In genomic region chr9:32518276-32518675, GRCh38 we compare ENCODE assay signal across 18 cellular contexts. TPM values are rescaled to one million over a fixed set of nuclear protein-coding genes. Genes with fewer than 3 reads are reported as not detected.
DNase-seq lines count a peak whose midpoint lies in the region; ATAC-seq, FAIRE-seq and TF ChIP-seq lines count a peak whose summit lies in the region.
"Had no signal": no experiment of that assay in that cellular context is flagged by ENCODE, and none has a peak within 500 bp of the region (broad histone marks: within the 10 kb centered on the region; RNA-seq: fewer than 3 reads in every experiment).

No MANE protein-coding gene starts in this region.

- H3K9ac ChIP-seq in HepG2 (ENCODE audit: insufficient read depth, low read depth, low read length) (no peak overlapping the region), astrocyte (ENCODE audit: low read length) (no peak overlapping the region), mesendoderm (ENCODE audit: low read length) (no peak overlapping the region)
- H3K9ac ChIP-seq: BLaER1, KMS-11 had no signal

- no peak overlapping the region for H3K27ac Mint-ChIP-seq in astrocyte (ENCODE audit: unreplicated experiment)

- in situ Hi-C loops in HepG2 (cut with HindIII; ENCODE audit: extremely low pct_ligation_motif_present, low pct_unique_long_range_greater_than_20kb), result no loop called here

- ATAC-seq in HepG2 (no peak), right lobe of liver (no peak), GM19023 (IDR thresholded peaks at IDR 0.05; ENCODE audit: unreplicated experiment) (no peak), GM21576 (IDR thresholded peaks at IDR 0.05; ENCODE audit: unreplicated experiment) (no peak)
- ATAC-seq: GM12878, HCT116 had no signal

- H4K5ac ChIP-seq in mesendoderm (ENCODE audit: low read length), result no peak overlapping the region

- no peak overlapping the region for H3K56ac ChIP-seq in mesendoderm (ENCODE audit: low read length)

- H2AFZ ChIP-seq in HepG2 (ENCODE audit: low read length), result no peak overlapping the region
- no peak overlapping the region for H2AFZ ChIP-seq in astrocyte (ENCODE audit: low read depth, low read length)

- no peak overlapping the region for H2BK120ac ChIP-seq in mesendoderm (ENCODE audit: low read depth, low read length)

- no peak overlapping the region for H2BK5ac ChIP-seq in mesendoderm (ENCODE audit: low read length)

- H3K27me3 ChIP-seq in HepG2 (ENCODE audit: control insufficient read depth in 1 of 2, insufficient read depth in 2 of 2, low read length in 2 of 2) (no peaks in the 10 kb centered on the region), right lobe of liver (no peaks in the 10 kb centered on the region), astrocyte (ENCODE audit: insufficient read depth, low read length) (no peaks in the 10 kb centered on the region), mesendoderm (ENCODE audit: insufficient read depth, low read length, poor library complexity) (no peaks in the 10 kb centered on the region), prostate gland (replicated peaks; ENCODE audit: insufficient read depth) (no peaks in the 10 kb centered on the region)
- H3K27me3 ChIP-seq: BLaER1 had no signal

- TF ChIP-seq RAD21 in HepG2 (CRISPR knock-in tag; IDR thresholded peaks at IDR 0.05), result no peak

- H3K79me1 ChIP-seq in mesendoderm (ENCODE audit: low read length), result peaks cover 4% of the 10 kb centered on the region

- WGBS in HepG2 (ENCODE audit: low lambda C conversion rate), result 98% methylated on average over 1 of the region's 1 CpG
- WGBS in right lobe of liver (ENCODE audit: insufficient coverage, low coverage, low lambda C conversion rate, missing lambda C conversion rate), result 93% methylated on average over 1 of the region's 1 CpG
- no CpG with 5 or more reads among the region's 1 CpG for WGBS in mesendoderm (ENCODE audit: extremely low coverage, insufficient coverage, low lambda C conversion rate)
- WGBS in prostate gland, result 93% methylated on average over 1 of the region's 1 CpG

- no peak for DNase-seq in HepG2 (ENCODE audit: low spot score)
- no peak for DNase-seq in right lobe of liver
- DNase-seq in astrocyte (ENCODE audit: low read depth), result no peak
- DNase-seq in mesendoderm, result peak; percentile 42
- no peak for DNase-seq in prostate gland (ENCODE audit: low spot score)
- DNase-seq: Calu3; CD4-positive, alpha-beta memory T cell; DMS79 treated with DMSO at 0.1 percent for 48 hours; GOT3; H7 had no signal

- peak overlapping the region; percentile 84 for H3K4me3 Mint-ChIP-seq in astrocyte (ENCODE audit: unreplicated experiment)
- H3K4me3 Mint-ChIP-seq: CD14-positive monocyte; CD4-positive, alpha-beta memory T cell had no signal

- intact Hi-C loops in HepG2 (cut with micrococcal nuclease; ENCODE audit: unreplicated experiment) (no loop called here), right lobe of liver (cut with DNase I) (no loop called here), prostate gland (cut with DNase I) (no loop called here)

- H3K4me3 ChIP-seq in HepG2 (replicated peaks in 1 of 3; ENCODE audit: insufficient read depth in 1 of 3, low read depth in 2 of 3, low read length in 3 of 3) (no peak overlapping the region), right lobe of liver (no peak overlapping the region), astrocyte (ENCODE audit: insufficient read depth, low read depth, low read length) (no peak overlapping the region), mesendoderm (ENCODE audit: low read length) (no peak overlapping the region), prostate gland (no peak overlapping the region)
- H3K4me3 ChIP-seq: BLaER1, GM12878 had no signal

- peaks cover 38% of the 10 kb centered on the region for H3K36me3 Mint-ChIP-seq in astrocyte (ENCODE audit: low read depth, unreplicated experiment)

- no TSS peak for BruUV-seq in HepG2 (replicated peaks; lab: Mats Ljungman, UMichigan)

- TF ChIP-seq POLR2A in HepG2 (IDR thresholded peaks at IDR 0.05; ENCODE audit: insufficient read depth in 1 of 2, low read depth in 2 of 2, low read length in 2 of 2) (no peak), right lobe of liver (IDR thresholded peaks at IDR 0.05) (no peak), prostate gland (IDR thresholded peaks at IDR 0.05) (no peak)

- H3K9me3 ChIP-seq in HepG2 (ENCODE audit: low read length) (peaks cover 18% of the 10 kb centered on the region), right lobe of liver (no peaks in the 10 kb centered on the region), astrocyte (ENCODE audit: insufficient read depth, low read depth, low read length) (no peaks in the 10 kb centered on the region), prostate gland (no peaks in the 10 kb centered on the region)

- no peaks in the 10 kb centered on the region for H3K27me3 Mint-ChIP-seq in astrocyte (ENCODE audit: low read depth, unreplicated experiment)
- H3K27me3 Mint-ChIP-seq: CD4-positive, alpha-beta memory T cell had no signal

- no peak for FAIRE-seq in HepG2 (lab: Jason Lieb, UNC)
- no peak for FAIRE-seq in astrocyte (lab: Jason Lieb, UNC)
- FAIRE-seq: GM12878 had no signal

- H3K4me2 ChIP-seq in HepG2 (ENCODE audit: low read depth, low read length) (no peak overlapping the region), astrocyte (ENCODE audit: low read length) (no peak overlapping the region), mesendoderm (ENCODE audit: low read length) (no peak overlapping the region)
- H3K4me2 ChIP-seq: BLaER1, KMS-11 had no signal

- H3K79me2 ChIP-seq in HepG2 (ENCODE audit: insufficient read depth, low read length), result peaks cover 4% of the 10 kb centered on the region
- H3K79me2 ChIP-seq in astrocyte (ENCODE audit: insufficient read depth, low read length), result peaks cover 16% of the 10 kb centered on the region
- peaks cover 3% of the 10 kb centered on the region for H3K79me2 ChIP-seq in mesendoderm (ENCODE audit: control insufficient read depth, insufficient read depth, low read length)

- H4K20me1 ChIP-seq in HepG2 (ENCODE audit: insufficient read depth, low read length) (no peaks in the 10 kb centered on the region), astrocyte (ENCODE audit: insufficient read depth, low read length) (peaks cover 4% of the 10 kb centered on the region)
- H4K20me1 ChIP-seq: BLaER1 had no signal

- 0 out of 5 replicates have a peak, but pooled peaks cover 0 to 4% of the 10 kb centered on the region in 2 experiments for H3K36me3 ChIP-seq in HepG2 (replicated peaks in 1 of 2; ENCODE audit: control insufficient read depth in 1 of 2, insufficient read depth in 2 of 2, low read length in 2 of 2)
- H3K36me3 ChIP-seq in right lobe of liver, result no peaks in the 10 kb centered on the region
- H3K36me3 ChIP-seq in astrocyte (ENCODE audit: insufficient read depth, low read length), result no peaks in the 10 kb centered on the region
- H3K36me3 ChIP-seq in mesendoderm (ENCODE audit: control insufficient read depth, insufficient read depth, low read length), result no peaks in the 10 kb centered on the region
- no peaks in the 10 kb centered on the region for H3K36me3 ChIP-seq in prostate gland

- no peak overlapping the region for H2AK5ac ChIP-seq in mesendoderm (ENCODE audit: low read length)

- H4K8ac ChIP-seq in mesendoderm (ENCODE audit: low read depth, low read length), result no peak overlapping the region

- TF ChIP-seq CTCF in HepG2 (CRISPR knock-in tag; IDR thresholded peaks at IDR 0.05), result no peak
- no peak for TF ChIP-seq CTCF in right lobe of liver (IDR thresholded peaks at IDR 0.05)
- TF ChIP-seq CTCF in astrocyte (IDR thresholded peaks at IDR 0.05; ENCODE audit: insufficient read depth, low read depth, low read length), result no peak
- TF ChIP-seq CTCF in prostate gland (IDR thresholded peaks at IDR 0.05), result no peak

- no peak overlapping the region for H3K27ac ChIP-seq in HepG2 (ENCODE audit: extremely low read length, insufficient read depth, low read length)
- no peak overlapping the region for H3K27ac ChIP-seq in right lobe of liver
- H3K27ac ChIP-seq in astrocyte (ENCODE audit: low read depth, low read length), result no peak overlapping the region
- no peak overlapping the region for H3K27ac ChIP-seq in mesendoderm (ENCODE audit: low read depth, low read length)
- no peak overlapping the region for H3K27ac ChIP-seq in prostate gland
- H3K27ac ChIP-seq: 22Rv1, BLaER1, KMS-11 had no signal

- H3K23ac ChIP-seq in mesendoderm (ENCODE audit: low read length), result no peak overlapping the region

- H3K4me1 ChIP-seq in HepG2 (ENCODE audit: insufficient read depth, low read length) (peaks cover 9% of the 10 kb centered on the region), right lobe of liver (peaks cover 0 to 1% (median 0%) of the 10 kb centered on the region in 4 donors), astrocyte (ENCODE audit: insufficient read depth, low read length) (no peaks in the 10 kb centered on the region), mesendoderm (ENCODE audit: control insufficient read depth, low read depth, low read length) (no peaks in the 10 kb centered on the region), prostate gland (replicated peaks) (no peaks in the 10 kb centered on the region)

- peaks cover 31% of the 10 kb centered on the region for H3K4me1 Mint-ChIP-seq in astrocyte (ENCODE audit: low read depth, unreplicated experiment)

- H3K18ac ChIP-seq in mesendoderm (ENCODE audit: low read length), result no peak overlapping the region

- TF ChIP-seq EP300 in HepG2 (IDR thresholded peaks at IDR 0.05; ENCODE audit: low read depth in 2 of 2, low read length in 2 of 2), result no peak
- no peak for TF ChIP-seq EP300 in HepG2 (CRISPR knock-in tag; IDR thresholded peaks at IDR 0.05; ENCODE audit: borderline replicate concordance)

- CTCF ChIA-PET in HepG2 (lab: Yijun Ruan, JAX; ENCODE audit: low intra/inter-chr PET ratio, low total read pairs), result no interaction called here

- H3K9me3 Mint-ChIP-seq in astrocyte (ENCODE audit: unreplicated experiment), result peaks cover 2% of the 10 kb centered on the region

- POLR2A ChIA-PET in HepG2 (lab: Yijun Ruan, JAX), result no interaction called here

- H2BK15ac ChIP-seq in mesendoderm (replicated peaks; ENCODE audit: low read depth), result no peak overlapping the region

- no peak overlapping the region for H3K4ac ChIP-seq in mesendoderm (ENCODE audit: low read depth, low read length)

RNA-seq across cellular contexts. Expression of gene RIGI, which starts 7.7 kb away (rescaled TPM):
- total RNA-seq in HepG2 (2016; rRNA removed; fragmentation: Illumina TruSeq; extraction: Trizol) (8.2 and 12.2 TPM in 2 replicates), right lobe of liver (1 to 10 TPM; 2.7 to 6.1 (median 4.8) TPM), astrocyte (164 and 187 TPM in 2 replicates), prostate gland (1 to 10 TPM; 8.2 to 9.5 TPM)
- total RNA-seq in HepG2 (2016; cell fraction: cytosol; rRNA removed; fragmentation: Illumina TruSeq; extraction: Trizol; ENCODE audit: low read depth), result 0.91 and 1.3 TPM in 2 replicates
- 8.1 and 11.7 TPM in 2 replicates for total RNA-seq in HepG2 (2016; cell fraction: insoluble cytoplasmic fraction; rRNA removed; fragmentation: Illumina TruSeq; extraction: Trizol)
- total RNA-seq in HepG2 (2016; cell fraction: membrane; rRNA removed; fragmentation: Illumina TruSeq; extraction: Trizol), result 2.6 and 3.2 TPM in 2 replicates
- 8.1 and 8.4 TPM in 2 replicates for total RNA-seq in HepG2 (2016; cell fraction: nucleus; rRNA removed; fragmentation: Illumina TruSeq; extraction: Trizol)
- 2.4 and 3.0 TPM in 2 replicates for polyA plus RNA-seq in HepG2 (2011; rRNA removed)
- polyA plus RNA-seq in HepG2 (2011; cell fraction: cytosol; rRNA removed), result 1.1 and 1.9 TPM in 2 replicates
- 2.3 and 3.2 TPM in 2 replicates for polyA plus RNA-seq in HepG2 (2011; cell fraction: nucleus; rRNA removed)
- polyA plus RNA-seq in HepG2 (2012), result 3.1 and 3.3 TPM in 2 replicates
- polyA plus RNA-seq in HepG2 (2016; cell fraction: cytosol; fragmentation: Illumina TruSeq; extraction: Trizol; ENCODE audit: low read depth), result 0.42 and 0.43 TPM in 2 replicates
- 5.9 and 6.7 TPM in 2 replicates for polyA plus RNA-seq in HepG2 (2016; cell fraction: insoluble cytoplasmic fraction; fragmentation: Illumina TruSeq; extraction: Trizol; ENCODE audit: low read depth)
- 0.74 and 0.97 TPM in 2 replicates for polyA plus RNA-seq in HepG2 (2016; cell fraction: membrane; fragmentation: Illumina TruSeq; extraction: Trizol; ENCODE audit: low read depth)
- 5.9 and 6.0 TPM in 2 replicates for polyA plus RNA-seq in HepG2 (2016; cell fraction: nucleus; fragmentation: Illumina TruSeq; extraction: Trizol; ENCODE audit: insufficient read depth, low read depth)
- 0.75 and 1.6 TPM in 2 replicates for polyA minus RNA-seq in HepG2 (2011; rRNA and poly(A)+ RNA removed; ENCODE audit: low replicate concordance)
- 1.9 and 2.4 TPM in 2 replicates for polyA minus RNA-seq in HepG2 (2011; cell fraction: cytosol; rRNA and poly(A)+ RNA removed)
- 8.5 and 11.7 TPM in 2 replicates for polyA minus RNA-seq in HepG2 (2011; cell fraction: nucleus; rRNA and poly(A)+ RNA removed)
- polyA plus RNA-seq in mesendoderm (2013, experiment 1 of 2), result 4.8 TPM
- polyA plus RNA-seq in mesendoderm (2013, experiment 2 of 2), result 4.4 TPM

RNA-seq across cellular contexts. Expression of gene SMIM27, which starts 33.9 kb away (rescaled TPM):
- total RNA-seq in HepG2 (2016; rRNA removed; fragmentation: Illumina TruSeq; extraction: Trizol) (13.3 and 17.9 TPM in 2 replicates), right lobe of liver (1 to 10 TPM in 5 of 6 experiments, under 1 TPM in 1; 0.49 to 7.4 (median 2.9) TPM), astrocyte (9.4 and 15.0 TPM in 2 replicates), prostate gland (1 to 10 TPM; 6.4 to 8.3 TPM)
- total RNA-seq in HepG2 (2016; cell fraction: cytosol; rRNA removed; fragmentation: Illumina TruSeq; extraction: Trizol; ENCODE audit: low read depth), result 75.6 and 99.3 TPM in 2 replicates
- total RNA-seq in HepG2 (2016; cell fraction: insoluble cytoplasmic fraction; rRNA removed; fragmentation: Illumina TruSeq; extraction: Trizol), result 15.4 and 19.6 TPM in 2 replicates
- total RNA-seq in HepG2 (2016; cell fraction: membrane; rRNA removed; fragmentation: Illumina TruSeq; extraction: Trizol), result 37.2 and 52.4 TPM in 2 replicates
- 8.6 and 10.5 TPM in 2 replicates for total RNA-seq in HepG2 (2016; cell fraction: nucleus; rRNA removed; fragmentation: Illumina TruSeq; extraction: Trizol)
- 19.0 and 22.5 TPM in 2 replicates for polyA plus RNA-seq in HepG2 (2011; rRNA removed)
- 3.6 and 3.7 TPM in 2 replicates for polyA plus RNA-seq in HepG2 (2011; cell fraction: cytosol; rRNA removed)
- 2.2 and 2.6 TPM in 2 replicates for polyA plus RNA-seq in HepG2 (2011; cell fraction: nucleus; rRNA removed)
- polyA plus RNA-seq in HepG2 (2012), result 23.4 and 24.0 TPM in 2 replicates
- 83.9 and 98.8 TPM in 2 replicates for polyA plus RNA-seq in HepG2 (2016; cell fraction: cytosol; fragmentation: Illumina TruSeq; extraction: Trizol; ENCODE audit: low read depth)
- 14.9 and 15.5 TPM in 2 replicates for polyA plus RNA-seq in HepG2 (2016; cell fraction: insoluble cytoplasmic fraction; fragmentation: Illumina TruSeq; extraction: Trizol; ENCODE audit: low read depth)
- 31.9 and 41.5 TPM in 2 replicates for polyA plus RNA-seq in HepG2 (2016; cell fraction: membrane; fragmentation: Illumina TruSeq; extraction: Trizol; ENCODE audit: low read depth)
- 11.4 and 12.7 TPM in 2 replicates for polyA plus RNA-seq in HepG2 (2016; cell fraction: nucleus; fragmentation: Illumina TruSeq; extraction: Trizol; ENCODE audit: insufficient read depth, low read depth)
- polyA minus RNA-seq in HepG2 (2011; rRNA and poly(A)+ RNA removed; ENCODE audit: low replicate concordance), result 5.2 and 6.4 TPM in 2 replicates
- 3.5 TPM in 1 of 2 replicates, not detected in the other for polyA minus RNA-seq in HepG2 (2011; cell fraction: cytosol; rRNA and poly(A)+ RNA removed)
- 4.6 and 4.9 TPM in 2 replicates for polyA minus RNA-seq in HepG2 (2011; cell fraction: nucleus; rRNA and poly(A)+ RNA removed)
- 25.4 TPM for polyA plus RNA-seq in mesendoderm (2013, experiment 1 of 2)
- polyA plus RNA-seq in mesendoderm (2013, experiment 2 of 2), result 24.7 TPM

RNA-seq across cellular contexts. Expression of gene TOPORS, which starts 34.1 kb away (rescaled TPM):
- 19.6 and 28.8 TPM in 2 replicates for total RNA-seq in HepG2 (2016; rRNA removed; fragmentation: Illumina TruSeq; extraction: Trizol)
- total RNA-seq in HepG2 (2016; cell fraction: cytosol; rRNA removed; fragmentation: Illumina TruSeq; extraction: Trizol; ENCODE audit: low read depth), result 1.3 and 1.6 TPM in 2 replicates
- 19.8 and 28.1 TPM in 2 replicates for total RNA-seq in HepG2 (2016; cell fraction: insoluble cytoplasmic fraction; rRNA removed; fragmentation: Illumina TruSeq; extraction: Trizol)
- 6.3 and 8.0 TPM in 2 replicates for total RNA-seq in HepG2 (2016; cell fraction: membrane; rRNA removed; fragmentation: Illumina TruSeq; extraction: Trizol)
- 22.5 and 24.6 TPM in 2 replicates for total RNA-seq in HepG2 (2016; cell fraction: nucleus; rRNA removed; fragmentation: Illumina TruSeq; extraction: Trizol)
- polyA plus RNA-seq in HepG2 (2011; rRNA removed), result 6.1 and 6.8 TPM in 2 replicates
- 3.0 and 5.4 TPM in 2 replicates for polyA plus RNA-seq in HepG2 (2011; cell fraction: cytosol; rRNA removed)
- 5.5 and 6.1 TPM in 2 replicates for polyA plus RNA-seq in HepG2 (2011; cell fraction: nucleus; rRNA removed)
- polyA plus RNA-seq in HepG2 (2012), result 8.8 and 9.9 TPM in 2 replicates
- 0.35 and 0.49 TPM in 2 replicates for polyA plus RNA-seq in HepG2 (2016; cell fraction: cytosol; fragmentation: Illumina TruSeq; extraction: Trizol; ENCODE audit: low read depth)
- polyA plus RNA-seq in HepG2 (2016; cell fraction: insoluble cytoplasmic fraction; fragmentation: Illumina TruSeq; extraction: Trizol; ENCODE audit: low read depth), result 15.9 and 16.9 TPM in 2 replicates
- 1.6 and 1.9 TPM in 2 replicates for polyA plus RNA-seq in HepG2 (2016; cell fraction: membrane; fragmentation: Illumina TruSeq; extraction: Trizol; ENCODE audit: low read depth)
- 12.4 and 13.5 TPM in 2 replicates for polyA plus RNA-seq in HepG2 (2016; cell fraction: nucleus; fragmentation: Illumina TruSeq; extraction: Trizol; ENCODE audit: insufficient read depth, low read depth)
- polyA minus RNA-seq in HepG2 (2011; rRNA and poly(A)+ RNA removed; ENCODE audit: low replicate concordance), result 9.1 and 14.1 TPM in 2 replicates
- polyA minus RNA-seq in HepG2 (2011; cell fraction: cytosol; rRNA and poly(A)+ RNA removed), result 8.8 and 9.0 TPM in 2 replicates
- 42.9 and 51.2 TPM in 2 replicates for polyA minus RNA-seq in HepG2 (2011; cell fraction: nucleus; rRNA and poly(A)+ RNA removed)
- 1 to 10 TPM; 6.0 to 9.6 (median 7.9) TPM for total RNA-seq in right lobe of liver
- 19.7 and 20.4 TPM in 2 replicates for total RNA-seq in astrocyte
- 35.6 TPM for polyA plus RNA-seq in mesendoderm (2013, experiment 1 of 2)
- polyA plus RNA-seq in mesendoderm (2013, experiment 2 of 2), result 35.5 TPM
- total RNA-seq in prostate gland, result 10 to 100 TPM; 18.2 to 27.2 TPM

RNA-seq across cellular contexts. Expression of gene NDUFB6, which starts 54.7 kb away (rescaled TPM):
- 81.9 and 106 TPM in 2 replicates for total RNA-seq in HepG2 (2016; rRNA removed; fragmentation: Illumina TruSeq; extraction: Trizol)
- total RNA-seq in HepG2 (2016; cell fraction: cytosol; rRNA removed; fragmentation: Illumina TruSeq; extraction: Trizol; ENCODE audit: low read depth), result 16.0 and 16.3 TPM in 2 replicates
- total RNA-seq in HepG2 (2016; cell fraction: insoluble cytoplasmic fraction; rRNA removed; fragmentation: Illumina TruSeq; extraction: Trizol), result 86.2 and 119 TPM in 2 replicates
- total RNA-seq in HepG2 (2016; cell fraction: membrane; rRNA removed; fragmentation: Illumina TruSeq; extraction: Trizol), result 18.5 and 19.3 TPM in 2 replicates
- 35.9 and 39.7 TPM in 2 replicates for total RNA-seq in HepG2 (2016; cell fraction: nucleus; rRNA removed; fragmentation: Illumina TruSeq; extraction: Trizol)
- 21.5 and 31.2 TPM in 2 replicates for polyA plus RNA-seq in HepG2 (2011; rRNA removed)
- 28.6 and 29.6 TPM in 2 replicates for polyA plus RNA-seq in HepG2 (2011; cell fraction: cytosol; rRNA removed)
- 5.5 and 6.9 TPM in 2 replicates for polyA plus RNA-seq in HepG2 (2011; cell fraction: nucleus; rRNA removed)
- polyA plus RNA-seq in HepG2 (2012), result 27.7 and 34.6 TPM in 2 replicates
- polyA plus RNA-seq in HepG2 (2016; cell fraction: cytosol; fragmentation: Illumina TruSeq; extraction: Trizol; ENCODE audit: low read depth), result 18.1 and 20.1 TPM in 2 replicates
- 93.0 and 110 TPM in 2 replicates for polyA plus RNA-seq in HepG2 (2016; cell fraction: insoluble cytoplasmic fraction; fragmentation: Illumina TruSeq; extraction: Trizol; ENCODE audit: low read depth)
- polyA plus RNA-seq in HepG2 (2016; cell fraction: membrane; fragmentation: Illumina TruSeq; extraction: Trizol; ENCODE audit: low read depth), result 18.7 and 19.9 TPM in 2 replicates
- 55.5 and 57.6 TPM in 2 replicates for polyA plus RNA-seq in HepG2 (2016; cell fraction: nucleus; fragmentation: Illumina TruSeq; extraction: Trizol; ENCODE audit: insufficient read depth, low read depth)
- 16.1 and 20.8 TPM in 2 replicates for polyA minus RNA-seq in HepG2 (2011; rRNA and poly(A)+ RNA removed; ENCODE audit: low replicate concordance)
- 13.8 and 18.9 TPM in 2 replicates for polyA minus RNA-seq in HepG2 (2011; cell fraction: cytosol; rRNA and poly(A)+ RNA removed)
- 9.1 and 13.1 TPM in 2 replicates for polyA minus RNA-seq in HepG2 (2011; cell fraction: nucleus; rRNA and poly(A)+ RNA removed)
- 10 to 100 TPM; 28.9 to 39.9 (median 36.2) TPM for total RNA-seq in right lobe of liver
- 56.1 and 56.7 TPM in 2 replicates for total RNA-seq in astrocyte
- polyA plus RNA-seq in mesendoderm (2013, experiment 1 of 2), result 95.9 TPM
- 91.7 TPM for polyA plus RNA-seq in mesendoderm (2013, experiment 2 of 2)
- total RNA-seq in prostate gland, result 10 to 100 TPM; 43.0 to 56.4 TPM

Comparison
In these comparisons a context has a peak if more than half of its experiments do, and no peak if none do; other contexts are left out.
1. RNA of gene RIGI, which starts 7.7 kb away (total RNA-seq): 164 to 187 TPM in astrocyte; 8.2 to 9.5 TPM in prostate gland, 0.91 to 12.2 TPM in HepG2 and 2.7 to 6.1 TPM in right lobe of liver; every median in the first group is over 10 times any median in the second.